17 cellular contexts compared by ENCODE assay signal in the genomic region with DNA sequence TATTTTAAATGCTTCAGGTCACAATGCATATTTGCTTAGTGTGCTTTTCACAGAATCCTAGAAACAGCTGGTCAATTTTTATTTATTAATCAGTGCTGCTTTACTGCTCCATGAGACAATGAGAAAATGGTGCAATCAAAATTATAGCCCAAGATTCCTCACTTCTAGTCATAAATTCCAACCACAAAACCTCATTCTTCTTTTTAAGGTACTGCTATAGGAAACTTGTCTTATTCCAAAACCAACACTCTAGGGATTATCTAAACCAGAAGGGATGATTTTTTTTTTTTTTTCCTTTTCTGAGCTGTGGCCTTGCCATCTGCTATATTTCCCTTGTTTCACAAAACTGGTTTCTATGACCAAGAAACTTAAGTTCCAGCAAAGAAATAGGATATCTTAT.
DNase-seq lines count a peak whose midpoint lies in the region; ATAC-seq and TF ChIP-seq lines count a peak whose summit lies in the region.
"Had no signal": no experiment of that assay in that cellular context is flagged by ENCODE, and none has a peak within 500 bp of the region (broad histone marks: within the 10 kb centered on the region; RNA-seq: fewer than 3 reads in every experiment).

No MANE protein-coding gene starts in this region.

- no peak for TF ChIP-seq CTCF in fibroblast of mammary gland (conservative IDR thresholded peaks at IDR 0.05; ENCODE audit: control insufficient read depth, insufficient read depth, low read depth, low read length)

- ATAC-seq in GM21576 (IDR thresholded peaks at IDR 0.05; ENCODE audit: unreplicated experiment) (no peak), GM18517 (IDR thresholded peaks at IDR 0.05; ENCODE audit: unreplicated experiment) (no peak)
- ATAC-seq: mucosa of descending colon, right cardiac atrium had no signal

- H3K4me3 ChIP-seq in fibroblast of mammary gland (ENCODE audit: control insufficient read depth, low read depth, low read length), result no peak overlapping the region
- H3K4me3 ChIP-seq: mucosa of descending colon, uterus had no signal

- peak; percentile 38 for DNase-seq in A172 (ENCODE audit: low spot score)
- DNase-seq in GM03348 (ENCODE audit: low spot score), result peak; percentile 42
- peak; percentile 31 for DNase-seq in NCI-H446 treated with DMSO at 0.1 percent for 48 hours (lab: John Stamatoyannopoulos, UW)
- DNase-seq in fibroblast of mammary gland (ENCODE audit: low read depth), result peak; percentile 76
- DNase-seq in DMS114 treated with DMSO at 0.1 percent for 48 hours (lab: John Stamatoyannopoulos, UW; ENCODE audit: unreplicated experiment), result no peak
- no peak for DNase-seq in NCI-H1092 treated with DMSO at 0.1 percent for 48 hours (lab: John Stamatoyannopoulos, UW)
- DNase-seq: ACHN; effector memory CD4-positive, alpha-beta T cell; KG1; mucosa of descending colon; NCI-H146; right cardiac atrium; SHP77 treated with DMSO at 0.1 percent for 48 hours; stimulated activated CD4-positive, alpha-beta T cell treated with anti-CD3 and anti-CD28 coated beads, Interleukin-1b, Interleukin-23, amount 100 ng/mL, for 48 hours; uterus had no signal

Comparison
In these comparisons a context has a peak if more than half of its experiments do, and no peak if none do; other contexts are left out.
1. DNase-seq: peak in A172 (single experiment), GM03348 (single experiment), NCI-H446 treated with DMSO at 0.1 percent for 48 hours (single experiment) and fibroblast of mammary gland (single experiment); none in DMS114 treated with DMSO at 0.1 percent for 48 hours (single experiment) and NCI-H1092 treated with DMSO at 0.1 percent for 48 hours (single experiment).